Comparison of ENCODE assay signal across 21 cellular contexts in genomic region chr9:27504259-27504658, GRCh38. TPM values are rescaled to one million over a fixed set of nuclear protein-coding genes. Genes with fewer than 3 reads are reported as not detected.
A peak's percentile ranks its signal among the peaks of the same experiment; 100 is the strongest.
DNase-seq lines count a peak whose midpoint lies in the region; ATAC-seq and TF ChIP-seq lines count a peak whose summit lies in the region.
"Had no signal": no experiment of that assay in that cellular context is flagged by ENCODE, and none has a peak within 500 bp of the region (broad histone marks: within the 10 kb centered on the region; RNA-seq: fewer than 3 reads in every experiment).

No MANE protein-coding gene starts in this region.

- peaks cover 32% of the 10 kb centered on the region for H3K4me1 Mint-ChIP-seq in activated T-cell treated with anti-CD3 and anti-CD28 coated beads, Interleukin-2, amount 50 U/mL, for 72 hours (ENCODE audit: low read depth)
- peaks cover 75% of the 10 kb centered on the region for H3K4me1 Mint-ChIP-seq in dendritic cell treated with granulocyte-macrophage colony-stimulating factor and Interleukin-4, amounts not matched to agents 40 ng/mL and 50 ng/mL, for 4 days (ENCODE audit: low read depth)
- peaks cover 30 to 74% of the 10 kb centered on the region in 2 donors for H3K4me1 Mint-ChIP-seq in stimulated activated naive B cell treated with anti-CD40 and anti-IgM and Interleukin-4, amounts not matched to agents 10 μg/mL and 1 μg/mL and 100 μg/mL, for 72 hours

- H2AFZ ChIP-seq in hepatocyte = no peak overlapping the region

- no peaks in the 10 kb centered on the region for H3K9me3 ChIP-seq in hepatocyte (ENCODE audit: low read depth)

- H3K27me3 Mint-ChIP-seq in activated T-cell treated with anti-CD3 and anti-CD28 coated beads, Interleukin-2, amount 50 U/mL, for 72 hours (ENCODE audit: low read depth) = no peaks in the 10 kb centered on the region
- H3K27me3 Mint-ChIP-seq in dendritic cell treated with granulocyte-macrophage colony-stimulating factor and Interleukin-4, amounts not matched to agents 40 ng/mL and 50 ng/mL, for 4 days = no peaks in the 10 kb centered on the region
- no peaks in the 10 kb centered on the region for H3K27me3 Mint-ChIP-seq in stimulated activated naive B cell treated with anti-CD40 and anti-IgM and Interleukin-4, amounts not matched to agents 10 μg/mL and 1 μg/mL and 100 μg/mL, for 72 hours

- peak; percentile 65 to 76 for ATAC-seq in activated T-cell treated with anti-CD3 and anti-CD28 coated beads, Interleukin-2, amount 50 U/mL, for 72 hours (replicated peaks in 1 of 2)
- ATAC-seq in HG02884 (IDR thresholded peaks at IDR 0.05; ENCODE audit: unreplicated experiment) = peak; percentile 50
- ATAC-seq in stimulated activated naive B cell treated with anti-CD40 and anti-IgM and Interleukin-4, amounts not matched to agents 10 μg/mL and 1 μg/mL and 100 μg/mL, for 72 hours (replicated peaks) = peak; percentile 52 to 71
- ATAC-seq: HepG2 had no signal

- no peaks in the 10 kb centered on the region for H3K27me3 ChIP-seq in hepatocyte

- no peak overlapping the region for H3K4me3 Mint-ChIP-seq in activated T-cell treated with anti-CD3 and anti-CD28 coated beads, Interleukin-2, amount 50 U/mL, for 72 hours
- no peak overlapping the region for H3K4me3 Mint-ChIP-seq in dendritic cell treated with granulocyte-macrophage colony-stimulating factor and Interleukin-4, amounts not matched to agents 40 ng/mL and 50 ng/mL, for 4 days
- no peak overlapping the region for H3K4me3 Mint-ChIP-seq in stimulated activated naive B cell treated with anti-CD40 and anti-IgM and Interleukin-4, amounts not matched to agents 10 μg/mL and 1 μg/mL and 100 μg/mL, for 72 hours

- no peak overlapping the region for H3K4me2 ChIP-seq in hepatocyte

- H3K9me2 ChIP-seq in hepatocyte (replicated peaks; ENCODE audit: insufficient read depth) = no peaks in the 10 kb centered on the region

- no peaks in the 10 kb centered on the region for H4K20me1 ChIP-seq in hepatocyte (ENCODE audit: insufficient read depth, poor library complexity, severe bottlenecking)

- peaks cover 28% of the 10 kb centered on the region for H3K79me2 ChIP-seq in hepatocyte

- H3K27ac ChIP-seq in hepatocyte = no peak overlapping the region

- intact Hi-C loops in dendritic cell treated with granulocyte-macrophage colony-stimulating factor and Interleukin-4, amounts not matched to agents 40 ng/mL and 50 ng/mL, for 4 days (cut with micrococcal nuclease) = no loop called here

- H3K4me3 ChIP-seq in hepatocyte = no peak overlapping the region

- no peak overlapping the region for H3K27ac Mint-ChIP-seq in activated T-cell treated with anti-CD3 and anti-CD28 coated beads, Interleukin-2, amount 50 U/mL, for 72 hours
- peak overlapping the region; percentile 15 for H3K27ac Mint-ChIP-seq in dendritic cell treated with granulocyte-macrophage colony-stimulating factor and Interleukin-4, amounts not matched to agents 40 ng/mL and 50 ng/mL, for 4 days
- H3K27ac Mint-ChIP-seq in stimulated activated naive B cell treated with anti-CD40 and anti-IgM and Interleukin-4, amounts not matched to agents 10 μg/mL and 1 μg/mL and 100 μg/mL, for 72 hours = peak overlapping the region; percentile 9

- DNase-seq in activated T-cell treated with anti-CD3 and anti-CD28 coated beads, Interleukin-2, amount 50 U/mL, for 72 hours = no peak
- DNase-seq in activated T-cell treated with anti-CD3 and anti-CD28 coated beads, Interleukin-2, amount 50 U/mL, for 48 hours = no peak
- DNase-seq in stimulated activated naive B cell treated with anti-CD40 and anti-IgM and Interleukin-4, amounts not matched to agents 10 μg/mL and 1 μg/mL and 100 μg/mL, for 72 hours = no peak
- DNase-seq in NCI-H2029 (lab: John Stamatoyannopoulos, UW) (no peak), hepatocyte (ENCODE audit: low spot score) (no peak)
- DNase-seq in activated CD8-positive, alpha-beta memory T cell treated with anti-CD3 and anti-CD28 coated beads, Interleukin-2, amount 50 U/mL, for 48 hours = no peak
- DNase-seq: 8988T, GOT3, KG1, NCI-H1105 treated with DMSO at 0.1 percent for 48 hours, NCI-H1694, NCI-H2107, NCI-H2227 treated with DMSO at 0.1 percent for 48 hours, NCI-H524, NCI-H82, OCI-M1 had no signal

- peaks cover 0 to 2% of the 10 kb centered on the region in 2 donors for H3K36me3 Mint-ChIP-seq in activated T-cell treated with anti-CD3 and anti-CD28 coated beads, Interleukin-2, amount 50 U/mL, for 72 hours (ENCODE audit: insufficient read depth in 2 of 2)
- H3K36me3 Mint-ChIP-seq in dendritic cell treated with granulocyte-macrophage colony-stimulating factor and Interleukin-4, amounts not matched to agents 40 ng/mL and 50 ng/mL, for 4 days (ENCODE audit: low read depth) = peaks cover 48% of the 10 kb centered on the region
- H3K36me3 Mint-ChIP-seq in stimulated activated naive B cell treated with anti-CD40 and anti-IgM and Interleukin-4, amounts not matched to agents 10 μg/mL and 1 μg/mL and 100 μg/mL, for 72 hours = peaks cover 5 to 18% of the 10 kb centered on the region in 2 donors

- no peaks in the 10 kb centered on the region for H3K36me3 ChIP-seq in hepatocyte (replicated peaks; ENCODE audit: insufficient read depth, low read depth)

- H3K9me3 Mint-ChIP-seq in activated T-cell treated with anti-CD3 and anti-CD28 coated beads, Interleukin-2, amount 50 U/mL, for 72 hours = peaks cover 2% of the 10 kb centered on the region in 2 donors
- no peaks in the 10 kb centered on the region for H3K9me3 Mint-ChIP-seq in dendritic cell treated with granulocyte-macrophage colony-stimulating factor and Interleukin-4, amounts not matched to agents 40 ng/mL and 50 ng/mL, for 4 days
- no peaks in the 10 kb centered on the region for H3K9me3 Mint-ChIP-seq in stimulated activated naive B cell treated with anti-CD40 and anti-IgM and Interleukin-4, amounts not matched to agents 10 μg/mL and 1 μg/mL and 100 μg/mL, for 72 hours

- no peak for TF ChIP-seq CTCF in hepatocyte (IDR thresholded peaks at IDR 0.05; ENCODE audit: poor library complexity)

- peaks cover 1% of the 10 kb centered on the region for H3K4me1 ChIP-seq in hepatocyte (ENCODE audit: insufficient read depth)

RNA-seq across cellular contexts. Expression of gene IFNK, which starts 19.8 kb away (rescaled TPM):
- not detected for total RNA-seq in activated T-cell treated with anti-CD3 and anti-CD28 coated beads, Interleukin-2, amount 50 U/mL, for 72 hours
- total RNA-seq in hepatocyte = not detected in 2 replicates
- 0.36 TPM in 1 of 2 replicates, not detected in the other for polyA plus RNA-seq in hepatocyte
- total RNA-seq: HepG2, RPMI7951 had no signal
- polyA plus RNA-seq: AG04450, HepG2 had no signal

RNA-seq across cellular contexts. Expression of gene MOB3B, which starts 25.4 kb away (rescaled TPM):
- 1 to 10 TPM; 1.3 to 1.6 TPM for total RNA-seq in activated T-cell treated with anti-CD3 and anti-CD28 coated beads, Interleukin-2, amount 50 U/mL, for 72 hours
- 13.3 and 14.1 TPM in 2 replicates for total RNA-seq in hepatocyte
- polyA plus RNA-seq in hepatocyte = 8.5 and 13.5 TPM in 2 replicates
- total RNA-seq: RPMI7951 had no signal
